ENCODE assay signal across 13 cellular contexts in genomic region chr4:31545330-31545729, GRCh38.
DNase-seq lines count a peak whose midpoint lies in the region; ATAC-seq, FAIRE-seq and TF ChIP-seq lines count a peak whose summit lies in the region.
"Had no signal": no experiment of that assay in that cellular context is flagged by ENCODE, and none has a peak within 500 bp of the region (broad histone marks: within the 10 kb centered on the region; RNA-seq: fewer than 3 reads in every experiment).

No MANE protein-coding gene starts in this region.

- H3K27me3 Mint-ChIP-seq in nephron (ENCODE audit: low read depth) (no peaks in the 10 kb centered on the region), osteocyte (ENCODE audit: unreplicated experiment) (no peaks in the 10 kb centered on the region)
- H3K27me3 Mint-ChIP-seq: CD4-positive, CD25-positive, alpha-beta regulatory T cell had no signal

- no peak for ATAC-seq in right cardiac atrium
- ATAC-seq: K562 had no signal

- H3K4me3 ChIP-seq in left ventricle myocardium inferior, result no peak overlapping the region
- no peak overlapping the region for H3K4me3 ChIP-seq in right cardiac atrium (ENCODE audit: low read length)
- no peak overlapping the region for H3K4me3 ChIP-seq in bronchial epithelial cell (ENCODE audit: low read depth, low read length)
- H3K4me3 ChIP-seq: BLaER1 treated with 17β-estradiol and CSF1 and Interleukin-3, amounts not matched to agents 10 nM and 100 nM; K562 had no signal

- no peaks in the 10 kb centered on the region for H3K9me3 ChIP-seq in left ventricle myocardium inferior (replicated peaks)
- H3K9me3 ChIP-seq in right cardiac atrium (ENCODE audit: control insufficient read depth, low read length), result no peaks in the 10 kb centered on the region
- H3K9me3 ChIP-seq: BLaER1 treated with 17β-estradiol and CSF1 and Interleukin-3, amounts not matched to agents 10 nM and 100 nM had no signal

- TF ChIP-seq CTCF in left ventricle myocardium inferior (IDR thresholded peaks at IDR 0.05; ENCODE audit: borderline replicate concordance) (no peak), bronchial epithelial cell (IDR thresholded peaks at IDR 0.05; ENCODE audit: insufficient read depth, low read length, severe bottlenecking) (no peak), nephron (IDR thresholded peaks at IDR 0.05; ENCODE audit: unreplicated experiment in 3 of 3) (no peak), osteocyte (IDR thresholded peaks at IDR 0.05) (no peak)

- H3K27ac ChIP-seq in left ventricle myocardium inferior (replicated peaks) (peak overlapping the region; percentile 41), right cardiac atrium (ENCODE audit: low read length) (no peak overlapping the region)
- H3K27ac ChIP-seq: BLaER1 treated with 17β-estradiol and CSF1 and Interleukin-3, amounts not matched to agents 10 nM and 100 nM; HL-60 had no signal

- FAIRE-seq in bronchial epithelial cell (lab: Jason Lieb, UNC), result no peak
- FAIRE-seq: K562 had no signal

- DNase-seq in left ventricle myocardium inferior (no peak), right cardiac atrium (no peak), bronchial epithelial cell (ENCODE audit: low read depth) (peak; percentile 24), osteocyte (ENCODE audit: extremely low spot score, unreplicated experiment) (no peak), mucosa of gallbladder (ENCODE audit: low spot score) (no peak), pons (ENCODE audit: low spot score) (no peak)
- DNase-seq: ACHN; CD4-positive, CD25-positive, alpha-beta regulatory T cell; H7 had no signal

- H3K27me3 ChIP-seq in left ventricle myocardium inferior (ENCODE audit: low read depth), result no peaks in the 10 kb centered on the region
- no peaks in the 10 kb centered on the region for H3K27me3 ChIP-seq in right cardiac atrium (ENCODE audit: control insufficient read depth, insufficient read depth)
- no peaks in the 10 kb centered on the region for H3K27me3 ChIP-seq in bronchial epithelial cell (ENCODE audit: control insufficient read depth, insufficient read depth, low read length)
- H3K27me3 ChIP-seq: BLaER1 treated with 17β-estradiol and CSF1 and Interleukin-3, amounts not matched to agents 10 nM and 100 nM had no signal

- H3K36me3 ChIP-seq in left ventricle myocardium inferior, result no peaks in the 10 kb centered on the region
- H3K36me3 ChIP-seq in bronchial epithelial cell (ENCODE audit: control insufficient read depth, insufficient read depth, low read length), result no peaks in the 10 kb centered on the region
- H3K36me3 ChIP-seq: BLaER1 treated with 17β-estradiol and CSF1 and Interleukin-3, amounts not matched to agents 10 nM and 100 nM had no signal

- H3K4me3 Mint-ChIP-seq in nephron (no peak overlapping the region), osteocyte (ENCODE audit: unreplicated experiment) (no peak overlapping the region)
- H3K4me3 Mint-ChIP-seq: CD4-positive, CD25-positive, alpha-beta regulatory T cell had no signal

- intact Hi-C loops in left ventricle myocardium inferior (cut with micrococcal nuclease), result no loop called here
- intact Hi-C loops in right cardiac atrium (cut with DNase I), result no loop called here

- H3K36me3 Mint-ChIP-seq in nephron (ENCODE audit: low read depth) (no peaks in the 10 kb centered on the region), osteocyte (ENCODE audit: unreplicated experiment) (no peaks in the 10 kb centered on the region)
- H3K36me3 Mint-ChIP-seq: CD4-positive, CD25-positive, alpha-beta regulatory T cell had no signal

- H3K4me1 ChIP-seq in left ventricle myocardium inferior (no peaks in the 10 kb centered on the region), right cardiac atrium (ENCODE audit: control insufficient read depth, insufficient read depth, low read length) (no peaks in the 10 kb centered on the region)
- H3K4me1 ChIP-seq: BLaER1 treated with 17β-estradiol and CSF1 and Interleukin-3, amounts not matched to agents 10 nM and 100 nM had no signal

- peaks cover 2% of the 10 kb centered on the region for H3K9me3 Mint-ChIP-seq in nephron
- peaks cover under 1% of the 10 kb centered on the region for H3K9me3 Mint-ChIP-seq in osteocyte (ENCODE audit: unreplicated experiment)

- peak overlapping the region in 2 of 3 experiments; percentile 0 to 65 for H3K27ac Mint-ChIP-seq in nephron
- no peak overlapping the region for H3K27ac Mint-ChIP-seq in osteocyte (ENCODE audit: unreplicated experiment)
- H3K27ac Mint-ChIP-seq: CD4-positive, CD25-positive, alpha-beta regulatory T cell had no signal

- H3K4me1 Mint-ChIP-seq in nephron (peaks cover 10% of the 10 kb centered on the region), osteocyte (ENCODE audit: unreplicated experiment) (peaks cover 2% of the 10 kb centered on the region)
- H3K4me1 Mint-ChIP-seq: CD4-positive, CD25-positive, alpha-beta regulatory T cell had no signal
